1 cellular context compared by ENCODE assay signal in genomic region chr17:32444301-32445074, GRCh38.
A peak's percentile ranks its signal among the peaks of the same experiment; 100 is the strongest.
TF ChIP-seq lines count a peak whose summit lies in the region.

Gene PSMD11 (plus strand): TSS chr17:32444510. CDS start chr17:32444524, 14 bp downstream.

TF ChIP-seq in HepG2, 621 proteins besides CTCF, POLR2A, EP300 and RAD21 (continued from another document and continues in another):
- TF ChIP-seq UBTF (CRISPR knock-in tag; IDR thresholded peaks at IDR 0.05): peak; percentile 83
- TF ChIP-seq WIZ (CRISPR knock-in tag; IDR thresholded peaks at IDR 0.05): peak; percentile 83; the same call in 1 of the 2 replicates
- TF ChIP-seq ZNF225 (CRISPR knock-in tag; IDR thresholded peaks at IDR 0.05): no peak
- peak; percentile 53; the same call in 1 of the 2 replicates for TF ChIP-seq KDM5B (CRISPR knock-in tag; IDR thresholded peaks at IDR 0.05; ENCODE audit: borderline replicate concordance)
- no peak for TF ChIP-seq SRF (IDR thresholded peaks at IDR 0.05; ENCODE audit: low read depth, low read length)
- TF ChIP-seq IRF9 (CRISPR knock-in tag; IDR thresholded peaks at IDR 0.05; ENCODE audit: borderline replicate concordance): peak; percentile 49; the same call in 1 of the 2 replicates
- peak; percentile 48; the same call in 1 of the 2 replicates for TF ChIP-seq NCOA2 (CRISPR knock-in tag; IDR thresholded peaks at IDR 0.05)
- TF ChIP-seq CHCHD3 (CRISPR knock-in tag; IDR thresholded peaks at IDR 0.05): no peak
- TF ChIP-seq ZNF652 (CRISPR knock-in tag; IDR thresholded peaks at IDR 0.05; ENCODE audit: borderline replicate concordance, low read depth): no peak
- TF ChIP-seq ZBED4 (CRISPR knock-in tag; IDR thresholded peaks at IDR 0.05; ENCODE audit: borderline replicate concordance): peak; percentile 27
- TF ChIP-seq ZNF792 (CRISPR knock-in tag; IDR thresholded peaks at IDR 0.05): no peak
- peak; percentile 43; the same call in 1 of the 2 replicates for TF ChIP-seq GATAD2A (CRISPR knock-in tag; IDR thresholded peaks at IDR 0.05)
- TF ChIP-seq PRPF4 (IDR thresholded peaks at IDR 0.05; ENCODE audit: low read depth, low read length, poor library complexity, severe bottlenecking): no peak
- no peak for TF ChIP-seq FOXA1 (IDR thresholded peaks at IDR 0.05)
- TF ChIP-seq FOXA1 (CRISPR knock-in tag; IDR thresholded peaks at IDR 0.05): no peak; the same call in 1 of the 2 replicates
- no peak for TF ChIP-seq ZKSCAN1 (IDR thresholded peaks at IDR 0.05; ENCODE audit: low read length)
- TF ChIP-seq KLF12 (CRISPR knock-in tag; IDR thresholded peaks at IDR 0.05; ENCODE audit: borderline replicate concordance): peak; percentile 87; the same call in 1 of the 2 replicates
- peak; percentile 67; the same call in 1 of the 2 replicates for TF ChIP-seq ZMYM4 (CRISPR knock-in tag; IDR thresholded peaks at IDR 0.05)
- 0 out of 2 replicates have a peak, but pooled peaks have one; percentile 6 for TF ChIP-seq ZSCAN5A (CRISPR knock-in tag; IDR thresholded peaks at IDR 0.05; ENCODE audit: borderline replicate concordance)
- 0 out of 2 replicates have a peak, but pooled peaks have one; percentile 35 for TF ChIP-seq ZNF564 (CRISPR knock-in tag; IDR thresholded peaks at IDR 0.05)
- peak; percentile 30; the same call in 1 of the 2 replicates for TF ChIP-seq SALL2 (CRISPR knock-in tag; IDR thresholded peaks at IDR 0.05)
- TF ChIP-seq ZNF773 (CRISPR knock-in tag; IDR thresholded peaks at IDR 0.05; ENCODE audit: borderline replicate concordance): no peak
- peak; percentile 63; the same call in 1 of the 2 replicates for TF ChIP-seq NFKB2 (CRISPR knock-in tag; IDR thresholded peaks at IDR 0.05; ENCODE audit: borderline replicate concordance)
- peak; percentile 95 for TF ChIP-seq IRF2 (CRISPR knock-in tag; IDR thresholded peaks at IDR 0.05)
- no peak for TF ChIP-seq JDP2 (CRISPR knock-in tag; IDR thresholded peaks at IDR 0.05; ENCODE audit: borderline replicate concordance)
- TF ChIP-seq ZNF768 (CRISPR knock-in tag; IDR thresholded peaks at IDR 0.05): 0 out of 2 replicates have a peak, but pooled peaks have one; percentile 10
- TF ChIP-seq ZNF710 (CRISPR knock-in tag; IDR thresholded peaks at IDR 0.05; ENCODE audit: borderline replicate concordance): peak; percentile 38; the same call in 1 of the 2 replicates
- TF ChIP-seq ZFP82 (CRISPR knock-in tag; IDR thresholded peaks at IDR 0.05; ENCODE audit: borderline replicate concordance): peak; percentile 88
- no peak for TF ChIP-seq NR1H2 (CRISPR knock-in tag; IDR thresholded peaks at IDR 0.05; ENCODE audit: borderline replicate concordance, low read depth)
- peak; percentile 91 for TF ChIP-seq RBFOX2 (IDR thresholded peaks at IDR 0.05; ENCODE audit: low read depth, low read length)
- peak; percentile 89 to 94; a peak in 3 of 4 replicates for TF ChIP-seq HMGXB4 (CRISPR knock-in tag; IDR thresholded peaks at IDR 0.05; ENCODE audit: borderline replicate concordance in 1 of 2, low read depth in 1 of 2)
- TF ChIP-seq SP140L (CRISPR knock-in tag; IDR thresholded peaks at IDR 0.05; ENCODE audit: borderline replicate concordance): 0 out of 2 replicates have a peak, but pooled peaks have one; percentile 35
- peak; percentile 88 for TF ChIP-seq ZNF761 (CRISPR knock-in tag; conservative IDR thresholded peaks at IDR 0.05)
- no peak for TF ChIP-seq TSC22D2 (CRISPR knock-in tag; IDR thresholded peaks at IDR 0.05; ENCODE audit: borderline replicate concordance)
- TF ChIP-seq ZNF883 (CRISPR knock-in tag; IDR thresholded peaks at IDR 0.05; ENCODE audit: not compliant biosample characterization): no peak
- peak; percentile 19; the same call in 1 of the 2 replicates for TF ChIP-seq MXD1 (CRISPR knock-in tag; IDR thresholded peaks at IDR 0.05)
- TF ChIP-seq ZNF816 (CRISPR knock-in tag; IDR thresholded peaks at IDR 0.05; ENCODE audit: borderline replicate concordance): peak; percentile 87
- no peak for TF ChIP-seq TBP (CRISPR knock-in tag; IDR thresholded peaks at IDR 0.05)
- no peak for TF ChIP-seq ZZZ3 (CRISPR knock-in tag; IDR thresholded peaks at IDR 0.05; ENCODE audit: borderline replicate concordance)
- peak; percentile 78; the same call in 1 of the 2 replicates for TF ChIP-seq ZNF788 (CRISPR knock-in tag; IDR thresholded peaks at IDR 0.05; ENCODE audit: borderline replicate concordance)
- no peak for TF ChIP-seq TP53 (CRISPR knock-in tag; conservative IDR thresholded peaks at IDR 0.05)
- TF ChIP-seq NPAS2 (CRISPR knock-in tag; IDR thresholded peaks at IDR 0.05; ENCODE audit: borderline replicate concordance): no peak
- no peak for TF ChIP-seq TEAD3 (CRISPR knock-in tag; optimal IDR thresholded peaks at IDR 0.05; ENCODE audit: borderline replicate concordance)
- TF ChIP-seq FOSL1 (CRISPR knock-in tag; IDR thresholded peaks at IDR 0.05; ENCODE audit: borderline replicate concordance): no peak
- peak; percentile 35; the same call in 1 of the 2 replicates for TF ChIP-seq HDAC2 (CRISPR knock-in tag; IDR thresholded peaks at IDR 0.05)
- TF ChIP-seq SP4 (CRISPR knock-in tag; IDR thresholded peaks at IDR 0.05): peak; percentile 63
- TF ChIP-seq HMGXB3 (CRISPR knock-in tag; IDR thresholded peaks at IDR 0.05; ENCODE audit: borderline replicate concordance): peak; percentile 55; the same call in 1 of the 2 replicates
